ENCODE assay signal across 8 cellular contexts in genomic region chr9:130186839-130187522, GRCh38. TPM values are rescaled to one million over a fixed set of nuclear protein-coding genes. Genes with fewer than 3 reads are reported as not detected.
DNase-seq lines count a peak whose midpoint lies in the region; ATAC-seq, FAIRE-seq and TF ChIP-seq lines count a peak whose summit lies in the region.

No MANE protein-coding gene starts in this region.

- H3K4me1 ChIP-seq in A549 (peaks cover 48% of the 10 kb centered on the region), iPS-15b (ENCODE audit: control insufficient read depth, insufficient read depth, low read length) (peaks cover 8% of the 10 kb centered on the region), upper lobe of right lung (no peaks in the 10 kb centered on the region)
- H3K4me1 ChIP-seq in naive thymus-derived CD4-positive, alpha-beta T cell (ENCODE audit: control insufficient read depth in 2 of 2, insufficient read depth in 2 of 2, low read length in 2 of 2): no peaks in the 10 kb centered on the region

- no peak for TF ChIP-seq RAD21 in A549 (conservative IDR thresholded peaks at IDR 0.05 in 1 of 2, IDR thresholded peaks at IDR 0.05 in 1 of 2)

- H3K36me3 ChIP-seq in iPS-15b (ENCODE audit: control insufficient read depth, insufficient read depth, low read length) (peaks cover 7% of the 10 kb centered on the region), upper lobe of right lung (no peaks in the 10 kb centered on the region)
- no peaks in the 10 kb centered on the region for H3K36me3 ChIP-seq in naive thymus-derived CD4-positive, alpha-beta T cell (ENCODE audit: control insufficient read depth in 2 of 3, insufficient read depth in 3 of 3, low read length in 3 of 3)

- H3K9me3 ChIP-seq in A549 (no peaks in the 10 kb centered on the region), iPS-15b (ENCODE audit: control insufficient read depth, insufficient read depth, low read length) (no peaks in the 10 kb centered on the region), upper lobe of right lung (no peaks in the 10 kb centered on the region)
- no peaks in the 10 kb centered on the region for H3K9me3 ChIP-seq in naive thymus-derived CD4-positive, alpha-beta T cell (ENCODE audit: control insufficient read depth in 2 of 3, low read length in 3 of 3)

- FAIRE-seq in A549 (lab: Jason Lieb, UNC): no peak

- TF ChIP-seq CTCF in A549 (IDR thresholded peaks at IDR 0.05) (no peak), upper lobe of right lung (IDR thresholded peaks at IDR 0.05) (no peak), GM13977 (IDR thresholded peaks at IDR 0.05; ENCODE audit: extremely low read depth, insufficient read depth, missing control alignments) (no peak)

- H3K27ac ChIP-seq in A549 (peak overlapping the region; percentile 65 to 88), upper lobe of right lung (peak overlapping the region; percentile 11)
- H3K27ac ChIP-seq in naive thymus-derived CD4-positive, alpha-beta T cell (ENCODE audit: low read depth, low read length): no peak overlapping the region

- no peak overlapping the region for H3K4me3 Mint-ChIP-seq in naive thymus-derived CD4-positive, alpha-beta T cell

- DNase-seq in A549 (ENCODE audit: low read depth in 1 of 2, low spot score in 1 of 2) (peak; percentile 76 to 97), HPDE6-E6E7 (ENCODE audit: extremely low spot score) (peak; percentile 93), amniotic epithelial cell (ENCODE audit: low read depth) (peak; percentile 40), upper lobe of right lung (no peak), GM13977 (ENCODE audit: low spot score) (no peak)
- no peak for DNase-seq in naive thymus-derived CD4-positive, alpha-beta T cell

- no peaks in the 10 kb centered on the region for H3K27me3 Mint-ChIP-seq in naive thymus-derived CD4-positive, alpha-beta T cell

- ATAC-seq in A549 (peak; percentile 93 to 95), upper lobe of right lung (peak; percentile 81), GM21786 (IDR thresholded peaks at IDR 0.05; ENCODE audit: unreplicated experiment) (no peak)
- ATAC-seq in naive thymus-derived CD4-positive, alpha-beta T cell: no peak

- no peaks in the 10 kb centered on the region for H3K4me1 Mint-ChIP-seq in naive thymus-derived CD4-positive, alpha-beta T cell

- CTCF ChIA-PET in A549 (lab: Yijun Ruan, JAX): interaction anchor here (1.2 to 2.3 kb wide), 3 partner anchors 12 to 56 kb away, joined by 4 to 7 read pairs (median 5); no protein-coding TSS in a partner anchor
- CTCF ChIA-PET in naive thymus-derived CD4-positive, alpha-beta T cell (lab: Charles Lee): no interaction called here

- peak overlapping the region; percentile 32 for H3K9ac ChIP-seq in iPS-15b (ENCODE audit: low read depth, low read length)

- no peak for TF ChIP-seq POLR2A in A549 (IDR thresholded peaks at IDR 0.05; ENCODE audit: low read length)

- intact Hi-C loops in upper lobe of right lung (cut with DNase I): no loop called here
- intact Hi-C loops in naive thymus-derived CD4-positive, alpha-beta T cell (cut with micrococcal nuclease): no loop called here

- H3K4me3 ChIP-seq in A549 (peak overlapping the region; percentile 44), iPS-15b (ENCODE audit: low read depth, low read length) (no peak overlapping the region), upper lobe of right lung (no peak overlapping the region)
- H3K4me3 ChIP-seq in naive thymus-derived CD4-positive, alpha-beta T cell (ENCODE audit: low read length): no peak overlapping the region

- H3K4me2 ChIP-seq in A549: peak overlapping the region; percentile 91

- no peak overlapping the region for H3K27ac Mint-ChIP-seq in naive thymus-derived CD4-positive, alpha-beta T cell

- no peaks in the 10 kb centered on the region for H3K27me3 ChIP-seq in iPS-15b (ENCODE audit: control insufficient read depth, insufficient read depth, low read length)
- no peaks in the 10 kb centered on the region for H3K27me3 ChIP-seq in upper lobe of right lung
- H3K27me3 ChIP-seq in naive thymus-derived CD4-positive, alpha-beta T cell (ENCODE audit: control insufficient read depth in 2 of 2, insufficient read depth in 2 of 2, low read length in 2 of 2): no peaks in the 10 kb centered on the region

- POLR2A ChIA-PET in A549 (lab: Yijun Ruan, JAX): interaction anchor here (1.1 kb wide), 1 partner anchor 15 kb away, joined by 3 read pairs; the partner anchor contains the start of gene NCS1
- POLR2A ChIA-PET in naive thymus-derived CD4-positive, alpha-beta T cell (lab: Charles Lee): no interaction called here

- no peaks in the 10 kb centered on the region for H3K9me3 Mint-ChIP-seq in naive thymus-derived CD4-positive, alpha-beta T cell

- WGBS in A549 (ENCODE audit: missing lambda C conversion rate): 14% methylated on average over 12 of the region's 25 CpGs

- H3K36me3 Mint-ChIP-seq in naive thymus-derived CD4-positive, alpha-beta T cell: no peaks in the 10 kb centered on the region

- in situ Hi-C loops in GM13977 (cut with MboI; ENCODE audit: low pct_unique_long_range_greater_than_20kb, low sequenced_read_pairs, unreplicated experiment): no loop called here

- no peak for TF ChIP-seq EP300 in A549 (IDR thresholded peaks at IDR 0.05)

TF ChIP-seq in A549, 52 proteins besides CTCF, POLR2A, EP300 and RAD21:
- TF ChIP-seq KDM1A (IDR thresholded peaks at IDR 0.05; ENCODE audit: low read depth) (no peak), JUN (IDR thresholded peaks at IDR 0.05) (0 out of 5 replicates have a peak, but pooled peaks of 1 of the 2 experiments have one; percentile 31), CHD4 (IDR thresholded peaks at IDR 0.05; ENCODE audit: borderline replicate concordance) (no peak), MAX (IDR thresholded peaks at IDR 0.05) (peak; percentile 47), FOSL2 (IDR thresholded peaks at IDR 0.05) (peak; percentile 56; the same call in 1 of the 2 replicates), FOSL2 (CRISPR knock-in tag; IDR thresholded peaks at IDR 0.05) (peak; percentile 93)

RNA-seq across cellular contexts. Expression of gene NCS1, which starts 14.8 kb away (rescaled TPM):
- polyA plus RNA-seq in A549 (2011; rRNA removed): 19.1 and 21.9 TPM in 2 replicates
- 29.4 and 35.8 TPM in 2 replicates for polyA plus RNA-seq in A549 (2012; cell fraction: cytosol; rRNA removed)
- polyA plus RNA-seq in A549 (2012; cell fraction: nucleus; rRNA removed): 26.8 and 29.2 TPM in 2 replicates
- 16.5 to 17.9 TPM (median 17.3 TPM) in 3 replicates for polyA plus RNA-seq in A549 (2017; fragmentation: RNase III; extraction: RNeasy Plus Mini Kit Qiagen cat#74134 plus additional on column Dnase treatment)
- 25.3 and 28.0 TPM in 2 replicates for polyA minus RNA-seq in A549 (2011; rRNA and poly(A)+ RNA removed)
- total RNA-seq in upper lobe of right lung: 5.7 TPM
- total RNA-seq in naive thymus-derived CD4-positive, alpha-beta T cell: under 1 TPM in 3 of 5 experiments, not detected in 2; 0.14 to 0.85 (median 0.22) TPM
- polyA plus RNA-seq in naive thymus-derived CD4-positive, alpha-beta T cell: not detected

Comparison
In these comparisons a context has a peak if more than half of its experiments do, and no peak if none do; other contexts are left out.
1. ATAC-seq: peak in A549 (2 of 2) and upper lobe of right lung (single experiment); none in naive thymus-derived CD4-positive, alpha-beta T cell (single experiment) and GM21786 (single experiment).
2. DNase-seq: peak in A549 (2 of 2), HPDE6-E6E7 (single experiment) and amniotic epithelial cell (single experiment); none in upper lobe of right lung (single experiment), naive thymus-derived CD4-positive, alpha-beta T cell (0 of 9) and GM13977 (single experiment).